In genomic region chr1:30380625-30380984, GRCh38 we compare ENCODE assay signal across 1 cellular context.
TF ChIP-seq lines count a peak whose summit lies in the region.

No MANE protein-coding gene starts in this region.

TF ChIP-seq in GM12878, 131 proteins besides CTCF, POLR2A, EP300 and RAD21:
- TF ChIP-seq WRNIP1 (IDR thresholded peaks at IDR 0.05; ENCODE audit: borderline replicate concordance, low read depth, low read length) (no peak), RBBP5 (conservative IDR thresholded peaks at IDR 0.05) (no peak), PRDM15 (CRISPR knock-in tag; IDR thresholded peaks at IDR 0.05) (no peak), IKZF1 (conservative IDR thresholded peaks at IDR 0.05) (no peak), SMAD5 (IDR thresholded peaks at IDR 0.05; ENCODE audit: low read depth) (no peak), KAT2A (conservative IDR thresholded peaks at IDR 0.05; ENCODE audit: control insufficient read depth, low read depth, low read length) (no peak), MXI1 (IDR thresholded peaks at IDR 0.05; ENCODE audit: low read depth, low read length) (no peak), MTA2 (IDR thresholded peaks at IDR 0.05; ENCODE audit: low read depth) (no peak), SREBF2 (IDR thresholded peaks at IDR 0.05; ENCODE audit: low read length) (no peak), BACH1 (IDR thresholded peaks at IDR 0.05; ENCODE audit: borderline replicate concordance) (no peak), GABPA (IDR thresholded peaks at IDR 0.05; ENCODE audit: low read depth) (no peak), YY1 (IDR thresholded peaks at IDR 0.05; ENCODE audit: low read depth, low read length) (no peak), EED (IDR thresholded peaks at IDR 0.05; ENCODE audit: low read depth) (no peak), EZH2 (IDR thresholded peaks at IDR 0.05; ENCODE audit: borderline replicate concordance, control insufficient read depth, low read depth, low read length) (no peak), ZNF384 (IDR thresholded peaks at IDR 0.05; ENCODE audit: borderline replicate concordance, low read depth, low read length) (no peak)
